ENCODE assay signal across 24 cellular contexts in the genomic region with DNA sequence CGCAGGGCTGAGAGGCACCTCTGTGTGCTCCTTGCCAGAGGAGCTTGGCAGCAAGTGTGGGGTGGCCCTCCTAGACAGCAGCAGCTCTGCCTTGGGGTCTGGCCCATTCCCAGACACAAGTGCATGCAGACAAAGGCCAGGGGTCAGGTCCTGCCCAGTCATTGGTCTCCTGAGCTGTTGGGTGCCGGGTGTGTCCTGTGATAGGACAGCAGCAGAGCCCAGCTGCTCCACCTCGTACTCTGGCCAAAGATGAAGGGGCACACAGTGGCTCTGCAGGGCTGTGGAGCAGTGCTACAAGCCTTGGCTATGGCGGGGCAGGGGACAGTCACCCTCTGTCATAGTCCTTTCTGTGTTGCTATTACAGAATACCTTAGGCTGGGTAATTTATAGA. TPM values are rescaled to one million over a fixed set of nuclear protein-coding genes. Genes with fewer than 3 reads are reported as not detected.
"Had no signal": no experiment of that assay in that cellular context is flagged by ENCODE, and none has a peak within 500 bp of the region (broad histone marks: within the 10 kb centered on the region; RNA-seq: fewer than 3 reads in every experiment).

No MANE protein-coding gene starts in this region.

- H3K27me3 ChIP-seq: colonic mucosa, pancreas, right lobe of liver had no signal

- H3K9me3 Mint-ChIP-seq: immature natural killer cell had no signal

- H3K27ac ChIP-seq: colonic mucosa, esophagus squamous epithelium, foreskin keratinocyte, pancreas, right lobe of liver had no signal

- H3K36me3 ChIP-seq: colonic mucosa, esophagus squamous epithelium, pancreas, right lobe of liver had no signal

- H3K27ac Mint-ChIP-seq: immature natural killer cell; naive thymus-derived CD4-positive, alpha-beta T cell; progenitor cell of endocrine pancreas had no signal

- H3K4me1 ChIP-seq: colonic mucosa, esophagus squamous epithelium, foreskin keratinocyte, pancreas, right lobe of liver had no signal

- DNase-seq: colonic mucosa; dermis blood vessel endothelial cell; esophagus squamous epithelium; foreskin keratinocyte; immature natural killer cell; mammary epithelial cell; naive thymus-derived CD4-positive, alpha-beta T cell; nucleus accumbens; pancreas; stimulated activated CD4-positive, alpha-beta T cell treated with anti-CD3 and anti-CD28 coated beads, Interleukin-2, amount 100 ng/mL, for 24 hours; stimulated activated naive CD4-positive, alpha-beta T cell treated with Interleukin-2 at 50 U/mL for 16 hours; trophoblast cell had no signal

- H3K9me3 ChIP-seq: colonic mucosa, esophagus squamous epithelium, pancreas, right lobe of liver had no signal

- H3K4me3 Mint-ChIP-seq: immature natural killer cell; naive thymus-derived CD4-positive, alpha-beta T cell; neural crest cell had no signal

- H3K4me1 Mint-ChIP-seq: immature natural killer cell; naive thymus-derived CD4-positive, alpha-beta T cell; neural crest cell had no signal

- H3K4me3 ChIP-seq: colonic mucosa, esophagus squamous epithelium, pancreas, right lobe of liver had no signal

- FAIRE-seq: keratinocyte, pancreas, urothelium cell line had no signal

- H3K36me3 Mint-ChIP-seq: immature natural killer cell; naive thymus-derived CD4-positive, alpha-beta T cell had no signal

RNA-seq across cellular contexts. Expression of gene MRGPRG, which starts 36.2 kb away (rescaled TPM):
- total RNA-seq: cerebellum; colonic mucosa; dermis blood vessel endothelial cell; epithelial cell of proximal tubule; esophagus squamous epithelium; foreskin keratinocyte; liver; mammary epithelial cell; mesenteric fat pad; mononuclear cell; naive thymus-derived CD4-positive, alpha-beta T cell; neural crest cell; pancreas; progenitor cell of endocrine pancreas; right lobe of liver; skeletal muscle tissue had no signal
- polyA plus RNA-seq: foreskin keratinocyte; immature natural killer cell; keratinocyte; liver; mammary epithelial cell; naive thymus-derived CD4-positive, alpha-beta T cell; pancreas; thymus had no signal

RNA-seq across cellular contexts. Expression of gene MRGPRE, which starts 49.8 kb away (rescaled TPM):
- total RNA-seq: colonic mucosa; dermis blood vessel endothelial cell; epithelial cell of proximal tubule; foreskin keratinocyte; mesenteric fat pad; mononuclear cell; naive thymus-derived CD4-positive, alpha-beta T cell; neural crest cell; progenitor cell of endocrine pancreas; right lobe of liver; skeletal muscle tissue had no signal
- polyA plus RNA-seq: foreskin keratinocyte; immature natural killer cell; keratinocyte; liver; mammary epithelial cell; naive thymus-derived CD4-positive, alpha-beta T cell had no signal
